16 cellular contexts compared by ENCODE assay signal in genomic region chr17:67606471-67606870, GRCh38.
DNase-seq lines count a peak whose midpoint lies in the region; ATAC-seq and TF ChIP-seq lines count a peak whose summit lies in the region.
"Had no signal": no experiment of that assay in that cellular context is flagged by ENCODE, and none has a peak within 500 bp of the region (broad histone marks: within the 10 kb centered on the region; RNA-seq: fewer than 3 reads in every experiment).

No MANE protein-coding gene starts in this region.

- no peaks in the 10 kb centered on the region for H3K27me3 ChIP-seq in cardiac muscle cell
- H3K27me3 ChIP-seq in right cardiac atrium (ENCODE audit: control insufficient read depth, insufficient read depth): no peaks in the 10 kb centered on the region
- H3K27me3 ChIP-seq in transverse colon: no peaks in the 10 kb centered on the region
- no peaks in the 10 kb centered on the region for H3K27me3 ChIP-seq in smooth muscle cell (ENCODE audit: low read depth)
- H3K27me3 ChIP-seq: Peyer's patch had no signal

- peak in 1 of 2 donors; percentile 49 for DNase-seq in cardiac muscle cell (ENCODE audit: low read depth in 1 of 2, low spot score in 1 of 2)
- DNase-seq in Right ventricle myocardium inferior (ENCODE audit: missing footprints): no peak
- DNase-seq in right cardiac atrium: peak; percentile 35 to 69 (median 68)
- peak; percentile 31 for DNase-seq in transverse colon
- no peak for DNase-seq in activated T-helper 2 cell treated with anti-CD3 and anti-CD28 coated beads, Interferon-gamma antibody, Interleukin-2, Interleukin-4, amounts not matched to agents 10 μg/mL and 5 μg/mL and 100 μg/mL, durations not matched to agents 14 hours and 24 hours and 36 hours (ENCODE audit: low spot score)
- DNase-seq in NCI-H526 treated with DMSO at 0.1 percent for 48 hours (lab: John Stamatoyannopoulos, UW): no peak
- no peak for DNase-seq in smooth muscle cell (lab: John Stamatoyannopoulos, UW; ENCODE audit: unreplicated experiment)
- DNase-seq: activated CD8-positive, alpha-beta T cell treated with anti-CD3 and anti-CD28 coated beads, Interleukin-2, amount 10 ng/mL, durations not matched to agents 7 days and 5 days; activated gamma-delta T cell treated with Interleukin-2 at 50 U/mL for 16 hours; DND-41; T-helper 2 cell had no signal

- H3K9me3 ChIP-seq in cardiac muscle cell (ENCODE audit: low read depth) (no peaks in the 10 kb centered on the region), right cardiac atrium (ENCODE audit: control insufficient read depth, low read length) (no peaks in the 10 kb centered on the region), transverse colon (no peaks in the 10 kb centered on the region), smooth muscle cell (replicated peaks; ENCODE audit: low read depth) (no peaks in the 10 kb centered on the region)
- H3K9me3 ChIP-seq: Peyer's patch had no signal

- H2AFZ ChIP-seq in smooth muscle cell (ENCODE audit: low read depth): no peak overlapping the region

- H3K9me3 Mint-ChIP-seq in activated T-helper 2 cell treated with anti-CD3 and anti-CD28 coated beads, Interferon-gamma antibody, Interleukin-2, Interleukin-4, amounts not matched to agents 10 μg/mL and 5 μg/mL and 100 μg/mL, durations not matched to agents 14 hours and 24 hours and 36 hours: no peaks in the 10 kb centered on the region
- H3K9me3 Mint-ChIP-seq: central memory CD8-positive, alpha-beta T cell; stimulated activated memory B cell treated with anti-CD40 and anti-IgM and Interleukin-4, amounts not matched to agents 10 μg/mL and 1 μg/mL and 100 μg/mL, for 72 hours had no signal

- TF ChIP-seq CTCF in cardiac muscle cell (IDR thresholded peaks at IDR 0.05; ENCODE audit: low read depth, low read length): no peak
- no peak for TF ChIP-seq CTCF in VCaP (conservative IDR thresholded peaks at IDR 0.05)
- TF ChIP-seq CTCF in transverse colon (IDR thresholded peaks at IDR 0.05): no peak
- TF ChIP-seq CTCF in smooth muscle cell (IDR thresholded peaks at IDR 0.05; ENCODE audit: borderline replicate concordance, insufficient read depth, poor library complexity, severe bottlenecking): no peak

- intact Hi-C loops in Right ventricle myocardium inferior (cut with DNase I) (loop anchor here (2.0 to 5.0 kb wide), 2 partner anchors 24 to 114 kb away; no protein-coding TSS in a partner anchor), right cardiac atrium (cut with DNase I) (loop anchor here in 2 of 4 donors (5.0 to 10.0 kb wide), 4 partner anchors 122 to 232 kb away; partner anchors contain the start of gene PITPNC1 (in 2 of the 2)), transverse colon (cut with DNase I; ENCODE audit: low total_unique reads) (no loop called here)
- intact Hi-C loops in activated T-helper 2 cell treated with anti-CD3 and anti-CD28 coated beads, Interferon-gamma antibody, Interleukin-2, Interleukin-4, amounts not matched to agents 10 μg/mL and 5 μg/mL and 100 μg/mL, durations not matched to agents 14 hours and 24 hours and 36 hours (cut with micrococcal nuclease): no loop called here

- ATAC-seq in Right ventricle myocardium inferior (no peak), right cardiac atrium (peak in 1 of 2 donors; percentile 9)
- ATAC-seq: stimulated activated memory B cell treated with anti-CD40 and anti-IgM and Interleukin-4, amounts not matched to agents 10 μg/mL and 1 μg/mL and 100 μg/mL, for 72 hours had no signal

- H3K4me2 ChIP-seq in smooth muscle cell: no peak overlapping the region

- H3K36me3 ChIP-seq in cardiac muscle cell: no peaks in the 10 kb centered on the region
- no peaks in the 10 kb centered on the region for H3K36me3 ChIP-seq in transverse colon
- H3K36me3 ChIP-seq in smooth muscle cell (ENCODE audit: low read depth): no peaks in the 10 kb centered on the region
- H3K36me3 ChIP-seq: Peyer's patch had no signal

- H3K36me3 Mint-ChIP-seq in activated T-helper 2 cell treated with anti-CD3 and anti-CD28 coated beads, Interferon-gamma antibody, Interleukin-2, Interleukin-4, amounts not matched to agents 10 μg/mL and 5 μg/mL and 100 μg/mL, durations not matched to agents 14 hours and 24 hours and 36 hours (ENCODE audit: low read depth): no peaks in the 10 kb centered on the region

- H3F3A ChIP-seq in smooth muscle cell (ENCODE audit: low read depth): no peaks in the 10 kb centered on the region

- no peaks in the 10 kb centered on the region for H3K4me1 Mint-ChIP-seq in activated T-helper 2 cell treated with anti-CD3 and anti-CD28 coated beads, Interferon-gamma antibody, Interleukin-2, Interleukin-4, amounts not matched to agents 10 μg/mL and 5 μg/mL and 100 μg/mL, durations not matched to agents 14 hours and 24 hours and 36 hours (ENCODE audit: low read depth)
- H3K4me1 Mint-ChIP-seq: stimulated activated memory B cell treated with anti-CD40 and anti-IgM and Interleukin-4, amounts not matched to agents 10 μg/mL and 1 μg/mL and 100 μg/mL, for 72 hours had no signal

- no peak for TF ChIP-seq POLR2A in transverse colon (IDR thresholded peaks at IDR 0.05)

- peaks cover 8% of the 10 kb centered on the region for H3K4me1 ChIP-seq in cardiac muscle cell (ENCODE audit: low read depth)
- peaks cover 2% of the 10 kb centered on the region for H3K4me1 ChIP-seq in right cardiac atrium (ENCODE audit: control insufficient read depth, insufficient read depth, low read length)
- peaks cover 0 to 9% (median 0%) of the 10 kb centered on the region in 4 donors for H3K4me1 ChIP-seq in transverse colon
- no peaks in the 10 kb centered on the region for H3K4me1 ChIP-seq in smooth muscle cell (ENCODE audit: low read depth)

- H3K27me3 Mint-ChIP-seq in activated T-helper 2 cell treated with anti-CD3 and anti-CD28 coated beads, Interferon-gamma antibody, Interleukin-2, Interleukin-4, amounts not matched to agents 10 μg/mL and 5 μg/mL and 100 μg/mL, durations not matched to agents 14 hours and 24 hours and 36 hours (ENCODE audit: low read depth): no peaks in the 10 kb centered on the region
- H3K27me3 Mint-ChIP-seq: central memory CD8-positive, alpha-beta T cell; progenitor cell of endocrine pancreas; stimulated activated memory B cell treated with anti-CD40 and anti-IgM and Interleukin-4, amounts not matched to agents 10 μg/mL and 1 μg/mL and 100 μg/mL, for 72 hours had no signal

- WGBS in right cardiac atrium: 25% methylated on average over 10 of the region's 10 CpGs
- 45 to 59% methylated on average over 6 to 10 of the region's 10 CpGs for WGBS in transverse colon (ENCODE audit: low coverage in 1 of 2), 2 donors
- 90% methylated on average over 10 of the region's 10 CpGs for WGBS in smooth muscle cell (ENCODE audit: low lambda C conversion rate)

- no peak overlapping the region for H3K27ac Mint-ChIP-seq in activated T-helper 2 cell treated with anti-CD3 and anti-CD28 coated beads, Interferon-gamma antibody, Interleukin-2, Interleukin-4, amounts not matched to agents 10 μg/mL and 5 μg/mL and 100 μg/mL, durations not matched to agents 14 hours and 24 hours and 36 hours
- H3K27ac Mint-ChIP-seq: activated CD8-positive, alpha-beta T cell treated with anti-CD3 and anti-CD28 coated beads, Interleukin-2, amount 10 ng/mL, durations not matched to agents 7 days and 5 days; progenitor cell of endocrine pancreas; stimulated activated memory B cell treated with anti-CD40 and anti-IgM and Interleukin-4, amounts not matched to agents 10 μg/mL and 1 μg/mL and 100 μg/mL, for 72 hours had no signal

- H3K79me2 ChIP-seq in smooth muscle cell (ENCODE audit: low read depth): no peaks in the 10 kb centered on the region

- H3K4me3 Mint-ChIP-seq in activated T-helper 2 cell treated with anti-CD3 and anti-CD28 coated beads, Interferon-gamma antibody, Interleukin-2, Interleukin-4, amounts not matched to agents 10 μg/mL and 5 μg/mL and 100 μg/mL, durations not matched to agents 14 hours and 24 hours and 36 hours (ENCODE audit: low read depth): no peak overlapping the region
- H3K4me3 Mint-ChIP-seq: activated CD8-positive, alpha-beta T cell treated with anti-CD3 and anti-CD28 coated beads, Interleukin-2, amount 10 ng/mL, durations not matched to agents 7 days and 5 days; central memory CD8-positive, alpha-beta T cell; stimulated activated memory B cell treated with anti-CD40 and anti-IgM and Interleukin-4, amounts not matched to agents 10 μg/mL and 1 μg/mL and 100 μg/mL, for 72 hours had no signal

- in situ Hi-C loops in transverse colon (cut with MboI; ENCODE audit: low pct_ligation_motif_present in 1 of 4, low pct_unique_long_range_greater_than_20kb in 1 of 4, low sequenced_read_pairs in 3 of 4): loop anchor here in 1 of 4 donors (25.0 kb wide), 2 partner anchors 119 to 219 kb away; partner anchors contain the start of gene PITPNC1

- H3K4me3 ChIP-seq in cardiac muscle cell: no peak overlapping the region
- H3K4me3 ChIP-seq in right cardiac atrium (ENCODE audit: low read length): no peak overlapping the region
- no peak overlapping the region for H3K4me3 ChIP-seq in transverse colon
- H3K4me3 ChIP-seq in smooth muscle cell: no peak overlapping the region
- H3K4me3 ChIP-seq: Peyer's patch had no signal

- no peak overlapping the region for H3K9ac ChIP-seq in smooth muscle cell (ENCODE audit: low read depth)

- H4K20me1 ChIP-seq in smooth muscle cell (ENCODE audit: low read depth): no peaks in the 10 kb centered on the region

- H3K27ac ChIP-seq in cardiac muscle cell (peak overlapping the region; percentile 17), VCaP (peak overlapping the region; percentile 78), right cardiac atrium (ENCODE audit: low read length) (no peak overlapping the region), transverse colon (no peak overlapping the region), smooth muscle cell (ENCODE audit: low read depth) (no peak overlapping the region)
- H3K27ac ChIP-seq: Peyer's patch had no signal

- TF ChIP-seq EP300 in transverse colon (IDR thresholded peaks at IDR 0.05; ENCODE audit: low read depth): no peak

Comparison
In these comparisons a context has a peak if more than half of its experiments do, and no peak if none do; other contexts are left out.
1. DNase-seq: peak in right cardiac atrium (3 of 3) and transverse colon (single experiment); none in Right ventricle myocardium inferior (single experiment), activated T-helper 2 cell treated with anti-CD3 and anti-CD28 coated beads, Interferon-gamma antibody, Interleukin-2, Interleukin-4, amounts not matched to agents 10 μg/mL and 5 μg/mL and 100 μg/mL, durations not matched to agents 14 hours and 24 hours and 36 hours (single experiment), NCI-H526 treated with DMSO at 0.1 percent for 48 hours (single experiment) and smooth muscle cell (single experiment).
2. H3K27ac ChIP-seq: peak in cardiac muscle cell (single experiment) and VCaP (single experiment); none in right cardiac atrium (single experiment), transverse colon (0 of 4) and smooth muscle cell (single experiment).